In the genomic region with DNA sequence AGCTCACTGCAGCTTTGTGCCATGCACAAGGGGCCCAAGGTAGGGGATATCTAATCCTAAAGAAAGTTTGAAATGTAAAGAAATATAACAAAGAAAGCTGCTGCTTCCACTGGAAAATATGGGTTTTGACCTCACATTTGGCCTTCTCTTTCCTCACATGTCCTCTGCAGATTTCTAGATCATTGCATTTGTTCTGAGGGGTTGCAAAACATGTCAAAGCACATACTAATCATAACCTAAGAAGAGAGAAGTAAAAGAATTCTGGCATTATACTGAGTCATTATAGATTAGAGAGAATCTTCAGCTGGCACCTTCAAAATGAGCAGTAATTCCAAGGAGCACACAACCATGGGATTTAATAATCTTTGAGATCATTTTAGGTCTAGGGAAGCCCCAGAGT, we compare ENCODE assay signal across 21 cellular contexts.
A peak's percentile ranks its signal among the peaks of the same experiment; 100 is the strongest.
DNase-seq lines count a peak whose midpoint lies in the region; ATAC-seq and TF ChIP-seq lines count a peak whose summit lies in the region.
"Had no signal": no experiment of that assay in that cellular context is flagged by ENCODE, and none has a peak within 500 bp of the region (broad histone marks: within the 10 kb centered on the region; RNA-seq: fewer than 3 reads in every experiment).

No MANE protein-coding gene starts in this region.

- TF ChIP-seq EP300 in esophagus muscularis mucosa (IDR thresholded peaks at IDR 0.05), result no peak

- no peaks in the 10 kb centered on the region for H3K27me3 ChIP-seq in adipocyte (replicated peaks; ENCODE audit: control insufficient read depth, insufficient read depth, low read length)
- H3K27me3 ChIP-seq in esophagus muscularis mucosa, result no peaks in the 10 kb centered on the region
- H3K27me3 ChIP-seq: BE2C; BLaER1 treated with 17β-estradiol and CSF1 and Interleukin-3, amounts not matched to agents 10 nM and 100 nM had no signal

- DNase-seq in stimulated activated naive CD8-positive, alpha-beta T cell treated with anti-CD3 and anti-CD28 coated beads, Interleukin-15, amount 100 ng/mL, for 72 hours, result no peak
- DNase-seq in stimulated activated naive CD8-positive, alpha-beta T cell treated with anti-CD3 and anti-CD28 coated beads, Interleukin-15, Interleukin-2, amounts not matched to agents 100 U/mL and 50 U/mL, for 24 hours, result no peak
- peak; percentile 30 for DNase-seq in adipocyte (ENCODE audit: low read depth)
- DNase-seq in choroid plexus epithelial cell (ENCODE audit: low read depth), result peak; percentile 54
- DNase-seq in activated CD8-positive, alpha-beta memory T cell treated with anti-CD3 and anti-CD28 coated beads, Interleukin-2, amount 10 ng/mL, durations not matched to agents 7 days and 5 days, result no peak
- no peak for DNase-seq in left colon
- DNase-seq in esophagus muscularis mucosa (ENCODE audit: extremely low spot score), result no peak
- DNase-seq: 8988T; ACHN; BE2C; Calu3; CD4-positive, alpha-beta memory T cell; COR-L47; DMS53; DMS79 treated with DMSO at 0.1 percent for 48 hours; GF-D8; H7; HCEC 1CT had no signal

- H3K9me3 Mint-ChIP-seq in stimulated activated naive CD8-positive, alpha-beta T cell treated with anti-CD3 and anti-CD28 coated beads, Interleukin-15, amount 100 ng/mL, for 72 hours, result no peaks in the 10 kb centered on the region
- no peaks in the 10 kb centered on the region for H3K9me3 Mint-ChIP-seq in activated CD8-positive, alpha-beta memory T cell treated with anti-CD3 and anti-CD28 coated beads, Interleukin-2, amount 10 ng/mL, durations not matched to agents 7 days and 5 days (ENCODE audit: low read depth)
- H3K9me3 Mint-ChIP-seq: CD14-positive monocyte; CD4-positive, alpha-beta memory T cell had no signal

- no peak overlapping the region for H3K27ac ChIP-seq in esophagus muscularis mucosa (replicated peaks in 1 of 4)
- H3K27ac ChIP-seq: A549; BLaER1 treated with 17β-estradiol and CSF1 and Interleukin-3, amounts not matched to agents 10 nM and 100 nM had no signal

- H3K9ac ChIP-seq in adipocyte (ENCODE audit: low read length), result no peak overlapping the region
- H3K9ac ChIP-seq: BLaER1 treated with 17β-estradiol and CSF1 and Interleukin-3, amounts not matched to agents 10 nM and 100 nM had no signal

- ATAC-seq in stimulated activated naive CD8-positive, alpha-beta T cell treated with anti-CD3 and anti-CD28 coated beads, Interleukin-15, amount 100 ng/mL, for 72 hours, result no peak
- no peak for ATAC-seq in stimulated activated naive CD8-positive, alpha-beta T cell treated with anti-CD3 and anti-CD28 coated beads, Interleukin-15, Interleukin-2, amounts not matched to agents 100 U/mL and 50 U/mL, for 24 hours
- no peak for ATAC-seq in activated CD8-positive, alpha-beta memory T cell treated with anti-CD3 and anti-CD28 coated beads, Interleukin-2, amount 10 ng/mL, durations not matched to agents 7 days and 5 days
- ATAC-seq in left colon, result no peak
- ATAC-seq: A549 had no signal

- TF ChIP-seq CTCF in choroid plexus epithelial cell (conservative IDR thresholded peaks at IDR 0.05; ENCODE audit: low read depth, low read length) (no peak), esophagus muscularis mucosa (IDR thresholded peaks at IDR 0.05) (no peak)

- H3K4me1 ChIP-seq in adipocyte (ENCODE audit: control insufficient read depth, insufficient read depth, low read length) (peaks cover 10% of the 10 kb centered on the region), esophagus muscularis mucosa (peaks cover 0 to 5% (median under 1%) of the 10 kb centered on the region in 4 donors)
- H3K4me1 ChIP-seq: A549 had no signal

- peaks cover 37% of the 10 kb centered on the region for H3K36me3 ChIP-seq in adipocyte (ENCODE audit: control insufficient read depth, insufficient read depth, low read length, severe bottlenecking)
- no peaks in the 10 kb centered on the region for H3K36me3 ChIP-seq in esophagus muscularis mucosa
- H3K36me3 ChIP-seq: BE2C had no signal

- H3K4me1 Mint-ChIP-seq in stimulated activated naive CD8-positive, alpha-beta T cell treated with anti-CD3 and anti-CD28 coated beads, Interleukin-15, amount 100 ng/mL, for 72 hours, result no peaks in the 10 kb centered on the region
- H3K4me1 Mint-ChIP-seq in activated CD8-positive, alpha-beta memory T cell treated with anti-CD3 and anti-CD28 coated beads, Interleukin-2, amount 10 ng/mL, durations not matched to agents 7 days and 5 days, result peaks cover 2% of the 10 kb centered on the region

- H3K4me3 ChIP-seq in adipocyte (ENCODE audit: low read length) (no peak overlapping the region), choroid plexus epithelial cell (ENCODE audit: low read depth, low read length) (no peak overlapping the region), esophagus muscularis mucosa (no peak overlapping the region)
- H3K4me3 ChIP-seq: A549; BLaER1 treated with 17β-estradiol and CSF1 and Interleukin-3, amounts not matched to agents 10 nM and 100 nM had no signal

- H3K9me3 ChIP-seq in adipocyte (ENCODE audit: control insufficient read depth, low read length) (no peaks in the 10 kb centered on the region), esophagus muscularis mucosa (no peaks in the 10 kb centered on the region)
- H3K9me3 ChIP-seq: A549; BE2C; BLaER1 treated with 17β-estradiol and CSF1 and Interleukin-3, amounts not matched to agents 10 nM and 100 nM had no signal

- CTCF ChIA-PET in activated CD8-positive, alpha-beta memory T cell treated with anti-CD3 and anti-CD28 coated beads, Interleukin-2, amount 10 ng/mL, durations not matched to agents 7 days and 5 days (lab: Charles Lee), result no interaction called here

- TF ChIP-seq POLR2A in esophagus muscularis mucosa (IDR thresholded peaks at IDR 0.05; ENCODE audit: low read depth), result no peak

- no peak overlapping the region for H3K4me3 Mint-ChIP-seq in stimulated activated naive CD8-positive, alpha-beta T cell treated with anti-CD3 and anti-CD28 coated beads, Interleukin-15, amount 100 ng/mL, for 72 hours
- H3K4me3 Mint-ChIP-seq in activated CD8-positive, alpha-beta memory T cell treated with anti-CD3 and anti-CD28 coated beads, Interleukin-2, amount 10 ng/mL, durations not matched to agents 7 days and 5 days, result no peak overlapping the region
- H3K4me3 Mint-ChIP-seq: CD14-positive monocyte; CD4-positive, alpha-beta memory T cell had no signal

- H3K36me3 Mint-ChIP-seq in activated CD8-positive, alpha-beta memory T cell treated with anti-CD3 and anti-CD28 coated beads, Interleukin-2, amount 10 ng/mL, durations not matched to agents 7 days and 5 days, result no peaks in the 10 kb centered on the region

- intact Hi-C loops in left colon (cut with DNase I, micrococcal nuclease), result no loop called here
- intact Hi-C loops in esophagus muscularis mucosa (cut with DNase I), result no loop called here

- H3K27ac Mint-ChIP-seq in stimulated activated naive CD8-positive, alpha-beta T cell treated with anti-CD3 and anti-CD28 coated beads, Interleukin-15, amount 100 ng/mL, for 72 hours, result peak overlapping the region; percentile 52 to 88
- no peak overlapping the region for H3K27ac Mint-ChIP-seq in activated CD8-positive, alpha-beta memory T cell treated with anti-CD3 and anti-CD28 coated beads, Interleukin-2, amount 10 ng/mL, durations not matched to agents 7 days and 5 days

- no peaks in the 10 kb centered on the region for H3K27me3 Mint-ChIP-seq in stimulated activated naive CD8-positive, alpha-beta T cell treated with anti-CD3 and anti-CD28 coated beads, Interleukin-15, amount 100 ng/mL, for 72 hours
- no peaks in the 10 kb centered on the region for H3K27me3 Mint-ChIP-seq in activated CD8-positive, alpha-beta memory T cell treated with anti-CD3 and anti-CD28 coated beads, Interleukin-2, amount 10 ng/mL, durations not matched to agents 7 days and 5 days
- H3K27me3 Mint-ChIP-seq: CD4-positive, alpha-beta memory T cell had no signal

Comparison
In these comparisons a context has a peak if more than half of its experiments do, and no peak if none do; other contexts are left out.
1. DNase-seq: peak in adipocyte (single experiment) and choroid plexus epithelial cell (single experiment); none in stimulated activated naive CD8-positive, alpha-beta T cell treated with anti-CD3 and anti-CD28 coated beads, Interleukin-15, amount 100 ng/mL, for 72 hours (0 of 2), stimulated activated naive CD8-positive, alpha-beta T cell treated with anti-CD3 and anti-CD28 coated beads, Interleukin-15, Interleukin-2, amounts not matched to agents 100 U/mL and 50 U/mL, for 24 hours (single experiment), activated CD8-positive, alpha-beta memory T cell treated with anti-CD3 and anti-CD28 coated beads, Interleukin-2, amount 10 ng/mL, durations not matched to agents 7 days and 5 days (single experiment), left colon (0 of 2) and esophagus muscularis mucosa (single experiment).